8 cellular contexts compared by ENCODE assay signal in the genomic region with DNA sequence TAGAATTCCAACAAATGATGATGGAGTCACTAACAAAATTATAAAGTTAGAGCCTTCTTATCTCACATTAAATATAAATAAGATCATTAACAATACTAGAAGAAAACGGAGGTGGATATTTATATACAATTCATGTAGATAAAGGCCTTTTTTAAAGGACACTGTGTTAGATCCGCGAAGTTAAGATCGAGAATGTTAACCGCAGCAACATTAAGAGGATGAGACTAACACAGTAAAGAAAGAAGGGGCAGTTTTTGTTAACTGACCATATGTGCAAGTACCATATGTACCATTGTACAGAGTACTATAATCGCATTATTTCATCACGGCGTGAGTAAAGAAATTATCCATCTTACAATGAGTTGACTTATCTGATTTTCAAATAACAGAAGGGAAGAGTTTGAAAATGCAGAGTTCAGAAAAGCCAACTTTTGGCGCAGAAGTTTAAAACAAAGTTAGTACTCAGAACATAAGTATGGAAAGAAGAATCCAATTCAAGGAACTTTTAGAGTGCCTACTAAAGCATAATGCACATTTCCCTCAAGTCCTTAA. TPM values are rescaled to one million over a fixed set of nuclear protein-coding genes. Genes with fewer than 3 reads are reported as not detected.
DNase-seq lines count a peak whose midpoint lies in the region; ATAC-seq and TF ChIP-seq lines count a peak whose summit lies in the region.

No MANE protein-coding gene starts in this region.

- H3K4me1 ChIP-seq in liver (ENCODE audit: control insufficient read depth in 4 of 4, insufficient read depth in 4 of 4, low read length in 3 of 4) (peaks cover 4 to 46% (median 31%) of the 10 kb centered on the region in 4 donors), tibial nerve (peaks cover 0 to 37% (median 4%) of the 10 kb centered on the region in 4 donors)

- peak overlapping the region; percentile 68 to 99 (median 69) for H3K4me3 ChIP-seq in liver (ENCODE audit: low read depth in 1 of 3, low read length in 3 of 3)
- peak overlapping the region; percentile 79 to 91 (median 82) for H3K4me3 ChIP-seq in tibial nerve

- ATAC-seq in activated T-cell treated with anti-CD3 and anti-CD28 coated beads, Interleukin-2, amount 50 U/mL, for 72 hours (replicated peaks in 1 of 2) = no peak
- ATAC-seq in GM19035 (IDR thresholded peaks at IDR 0.05; ENCODE audit: unreplicated experiment) = no peak

- H3K27ac Mint-ChIP-seq in activated T-cell treated with anti-CD3 and anti-CD28 coated beads, Interleukin-2, amount 50 U/mL, for 72 hours = peak overlapping the region; percentile 94
- H3K27ac Mint-ChIP-seq in activated naive CD8-positive, alpha-beta T cell = peak overlapping the region; percentile 93

- H3K36me3 ChIP-seq in liver (ENCODE audit: control insufficient read depth in 4 of 4, insufficient read depth in 3 of 4, low read depth in 1 of 4, low read length in 3 of 4) (no peaks in the 10 kb centered on the region), tibial nerve (no peaks in the 10 kb centered on the region)

- peaks cover 13 to 23% of the 10 kb centered on the region in 2 donors for H3K36me3 Mint-ChIP-seq in activated T-cell treated with anti-CD3 and anti-CD28 coated beads, Interleukin-2, amount 50 U/mL, for 72 hours (ENCODE audit: insufficient read depth in 2 of 2)
- peaks cover 16% of the 10 kb centered on the region for H3K36me3 Mint-ChIP-seq in activated naive CD8-positive, alpha-beta T cell

- no peak for TF ChIP-seq POLR2A in tibial nerve (IDR thresholded peaks at IDR 0.05)

- H3K9ac ChIP-seq in liver (ENCODE audit: low read depth in 1 of 2, low read length in 2 of 2) = peak overlapping the region in 1 of 2 donors; percentile 82

- H3K9me3 ChIP-seq in liver (ENCODE audit: control insufficient read depth in 4 of 4, low read length in 3 of 4) = no peaks in the 10 kb centered on the region
- H3K9me3 ChIP-seq in tibial nerve = peaks cover 0 to 10% (median 0%) of the 10 kb centered on the region in 4 donors

- no peak for DNase-seq in activated T-cell treated with anti-CD3 and anti-CD28 coated beads, Interleukin-2, amount 50 U/mL, for 72 hours
- no peak for DNase-seq in activated T-cell treated with anti-CD3 and anti-CD28 coated beads, Interleukin-2, amount 50 U/mL, for 48 hours
- DNase-seq in tibial nerve (ENCODE audit: low spot score in 2 of 2) (no peak), NCI-H345 (lab: John Stamatoyannopoulos, UW) (no peak), NCI-H446 (lab: John Stamatoyannopoulos, UW) (no peak)

- H3K4me3 Mint-ChIP-seq in activated T-cell treated with anti-CD3 and anti-CD28 coated beads, Interleukin-2, amount 50 U/mL, for 72 hours = peak overlapping the region; percentile 90 to 92
- peak overlapping the region; percentile 91 for H3K4me3 Mint-ChIP-seq in activated naive CD8-positive, alpha-beta T cell

- H3K27me3 ChIP-seq in liver (ENCODE audit: control insufficient read depth in 4 of 4, insufficient read depth in 4 of 4, low read length in 3 of 4) (no peaks in the 10 kb centered on the region), tibial nerve (no peaks in the 10 kb centered on the region)

- peaks cover 3 to 4% of the 10 kb centered on the region in 2 donors for H3K9me3 Mint-ChIP-seq in activated T-cell treated with anti-CD3 and anti-CD28 coated beads, Interleukin-2, amount 50 U/mL, for 72 hours
- peaks cover 8% of the 10 kb centered on the region for H3K9me3 Mint-ChIP-seq in activated naive CD8-positive, alpha-beta T cell (ENCODE audit: low read depth)

- TF ChIP-seq CTCF in liver (IDR thresholded peaks at IDR 0.05; ENCODE audit: low read depth, low read length, missing input control) = no peak
- no peak for TF ChIP-seq CTCF in tibial nerve (IDR thresholded peaks at IDR 0.05)

- peak overlapping the region; percentile 74 to 93 for H3K27ac ChIP-seq in liver (ENCODE audit: low read depth in 1 of 2, low read length in 2 of 2)
- H3K27ac ChIP-seq in tibial nerve = peak overlapping the region; percentile 86 to 95 (median 94)

- WGBS in liver = 77% methylated on average over 9 of the region's 9 CpGs
- 53 to 56% methylated on average over 9 of the region's 9 CpGs for WGBS in tibial nerve, 2 donors

- H3K4me1 Mint-ChIP-seq in activated T-cell treated with anti-CD3 and anti-CD28 coated beads, Interleukin-2, amount 50 U/mL, for 72 hours (ENCODE audit: low read depth) = peaks cover 47% of the 10 kb centered on the region
- peaks cover 45% of the 10 kb centered on the region for H3K4me1 Mint-ChIP-seq in activated naive CD8-positive, alpha-beta T cell (ENCODE audit: low read depth)

- TF ChIP-seq EP300 in tibial nerve (IDR thresholded peaks at IDR 0.05) = no peak

- no peak for TF ChIP-seq RAD21 in liver (IDR thresholded peaks at IDR 0.05)

- peaks cover 12% of the 10 kb centered on the region for H3K27me3 Mint-ChIP-seq in activated T-cell treated with anti-CD3 and anti-CD28 coated beads, Interleukin-2, amount 50 U/mL, for 72 hours (ENCODE audit: low read depth)
- H3K27me3 Mint-ChIP-seq in activated naive CD8-positive, alpha-beta T cell = no peaks in the 10 kb centered on the region

TF ChIP-seq in liver, 16 proteins besides CTCF, POLR2A, EP300 and RAD21:
- no peak for TF ChIP-seq GABPA (IDR thresholded peaks at IDR 0.05 in 1 of 2, conservative IDR thresholded peaks at IDR 0.05 in 1 of 2)
- TF ChIP-seq YY1 (IDR thresholded peaks at IDR 0.05) = no peak
- TF ChIP-seq, protein P1, sequence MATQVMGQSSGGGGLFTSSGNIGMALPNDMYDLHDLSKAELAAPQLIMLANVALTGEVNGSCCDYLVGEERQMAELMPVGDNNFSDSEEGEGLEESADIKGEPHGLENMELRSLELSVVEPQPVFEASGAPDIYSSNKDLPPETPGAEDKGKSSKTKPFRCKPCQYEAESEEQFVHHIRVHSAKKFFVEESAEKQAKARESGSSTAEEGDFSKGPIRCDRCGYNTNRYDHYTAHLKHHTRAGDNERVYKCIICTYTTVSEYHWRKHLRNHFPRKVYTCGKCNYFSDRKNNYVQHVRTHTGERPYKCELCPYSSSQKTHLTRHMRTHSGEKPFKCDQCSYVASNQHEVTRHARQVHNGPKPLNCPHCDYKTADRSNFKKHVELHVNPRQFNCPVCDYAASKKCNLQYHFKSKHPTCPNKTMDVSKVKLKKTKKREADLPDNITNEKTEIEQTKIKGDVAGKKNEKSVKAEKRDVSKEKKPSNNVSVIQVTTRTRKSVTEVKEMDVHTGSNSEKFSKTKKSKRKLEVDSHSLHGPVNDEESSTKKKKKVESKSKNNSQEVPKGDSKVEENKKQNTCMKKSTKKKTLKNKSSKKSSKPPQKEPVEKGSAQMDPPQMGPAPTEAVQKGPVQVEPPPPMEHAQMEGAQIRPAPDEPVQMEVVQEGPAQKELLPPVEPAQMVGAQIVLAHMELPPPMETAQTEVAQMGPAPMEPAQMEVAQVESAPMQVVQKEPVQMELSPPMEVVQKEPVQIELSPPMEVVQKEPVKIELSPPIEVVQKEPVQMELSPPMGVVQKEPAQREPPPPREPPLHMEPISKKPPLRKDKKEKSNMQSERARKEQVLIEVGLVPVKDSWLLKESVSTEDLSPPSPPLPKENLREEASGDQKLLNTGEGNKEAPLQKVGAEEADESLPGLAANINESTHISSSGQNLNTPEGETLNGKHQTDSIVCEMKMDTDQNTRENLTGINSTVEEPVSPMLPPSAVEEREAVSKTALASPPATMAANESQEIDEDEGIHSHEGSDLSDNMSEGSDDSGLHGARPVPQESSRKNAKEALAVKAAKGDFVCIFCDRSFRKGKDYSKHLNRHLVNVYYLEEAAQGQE (IDR thresholded peaks at IDR 0.05) = no peak
- no peak for TF ChIP-seq EGR1 (IDR thresholded peaks at IDR 0.05; ENCODE audit: low read depth in 2 of 2)

RNA-seq across cellular contexts. Expression of a gene that starts 1.4 kb away (rescaled TPM):
- total RNA-seq in activated T-cell treated with anti-CD3 and anti-CD28 coated beads, Interleukin-2, amount 50 U/mL, for 72 hours = 10 to 100 TPM; 16.5 to 19.0 TPM
- 10 to 100 TPM; 17.5 to 18.8 TPM for total RNA-seq in liver
- polyA plus RNA-seq in liver = 10 to 100 TPM in 1 of 2 donors, 1 to 10 TPM in 1; 4.1 to 10.5 TPM
- 10 to 100 TPM; 23.9 to 38.0 (median 28.7) TPM for total RNA-seq in tibial nerve
